8 cellular contexts compared by ENCODE assay signal in the genomic region with DNA sequence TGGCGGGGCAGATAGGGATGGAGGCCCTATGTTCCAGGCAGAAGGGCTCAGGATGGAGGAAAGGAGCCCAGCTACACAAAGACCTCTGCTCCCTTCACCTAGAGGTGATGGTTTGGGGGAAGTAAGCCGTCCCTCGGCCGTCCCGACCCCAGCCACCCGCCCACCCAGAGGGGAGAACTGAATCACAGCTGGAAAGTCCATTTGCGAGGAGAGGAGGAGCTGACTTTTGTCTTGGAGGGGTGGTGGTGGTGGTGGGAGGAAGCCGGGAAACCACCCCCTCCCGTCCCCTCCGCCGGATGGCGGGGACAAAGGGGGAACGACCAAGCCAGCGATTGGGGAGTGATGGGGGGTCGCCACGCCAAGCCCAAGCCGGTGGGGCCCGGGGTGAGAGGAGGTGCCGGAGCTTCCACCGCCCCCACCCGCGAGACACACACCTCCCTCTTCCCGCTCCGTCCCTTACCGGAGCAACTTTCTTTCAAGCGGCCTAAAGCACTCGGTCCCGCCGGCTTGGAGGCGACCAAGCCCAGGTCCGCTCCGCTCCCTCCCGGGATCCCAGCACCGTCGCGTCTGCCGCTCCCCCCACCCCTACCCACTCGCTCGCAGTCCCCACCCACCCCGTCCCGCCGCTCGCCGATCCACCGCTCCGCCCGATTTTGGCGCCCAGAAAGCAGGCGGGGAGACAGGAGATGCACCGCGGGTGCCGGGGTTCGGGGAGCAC. TPM values are rescaled to one million over a fixed set of nuclear protein-coding genes. Genes with fewer than 3 reads are reported as not detected.
DNase-seq lines count a peak whose midpoint lies in the region; ATAC-seq, FAIRE-seq and TF ChIP-seq lines count a peak whose summit lies in the region.

No MANE protein-coding gene starts in this region.

- DNase-seq in D721Med (ENCODE audit: insufficient read length, low spot score) (peak; percentile 82), epithelial cell of prostate (ENCODE audit: low read depth, low spot score) (no peak), stomach (no peak), GDM1 (lab: John Stamatoyannopoulos, UW) (no peak)
- DNase-seq in activated CD8-positive, alpha-beta memory T cell treated with anti-CD3 and anti-CD28 coated beads, Interleukin-2, amount 10 ng/mL, durations not matched to agents 7 days and 5 days: peak; percentile 61

- peak overlapping the region; percentile 98 for H3K4me3 Mint-ChIP-seq in activated CD8-positive, alpha-beta memory T cell treated with anti-CD3 and anti-CD28 coated beads, Interleukin-2, amount 10 ng/mL, durations not matched to agents 7 days and 5 days
- peak overlapping the region; percentile 92 to 95 (median 95) for H3K4me3 Mint-ChIP-seq in nephron

- no peaks in the 10 kb centered on the region for H3K9me3 ChIP-seq in stomach

- H3K27me3 Mint-ChIP-seq in activated CD8-positive, alpha-beta memory T cell treated with anti-CD3 and anti-CD28 coated beads, Interleukin-2, amount 10 ng/mL, durations not matched to agents 7 days and 5 days: no peaks in the 10 kb centered on the region
- H3K27me3 Mint-ChIP-seq in nephron (ENCODE audit: low read depth): no peaks in the 10 kb centered on the region

- TF ChIP-seq CTCF in D721Med (IDR thresholded peaks at IDR 0.05; ENCODE audit: insufficient read depth, missing control alignments) (no peak), KMS-11 (conservative IDR thresholded peaks at IDR 0.05; ENCODE audit: low read depth, low read length) (no peak), nephron (IDR thresholded peaks at IDR 0.05; ENCODE audit: unreplicated experiment in 3 of 3) (no peak), stomach (IDR thresholded peaks at IDR 0.05) (no peak)

- no peak for TF ChIP-seq EP300 in stomach (IDR thresholded peaks at IDR 0.05)

- WGBS in stomach, 5 donors: 0 to 4% (median 0%) methylated on average over 25 to 53 of the region's 53 CpGs

- H2AFZ ChIP-seq in KMS-11 (ENCODE audit: low read depth): peak overlapping the region; percentile 55

- H3K36me3 ChIP-seq in KMS-11 (ENCODE audit: insufficient read depth) (peaks cover 7% of the 10 kb centered on the region; the same call in 1 of the 2 replicates), stomach (peaks cover 0 to 6% (median 1%) of the 10 kb centered on the region in 4 donors)

- no peaks in the 10 kb centered on the region for H3K9me3 Mint-ChIP-seq in activated CD8-positive, alpha-beta memory T cell treated with anti-CD3 and anti-CD28 coated beads, Interleukin-2, amount 10 ng/mL, durations not matched to agents 7 days and 5 days (ENCODE audit: low read depth)
- H3K9me3 Mint-ChIP-seq in nephron: no peaks in the 10 kb centered on the region

- H3K27ac ChIP-seq in KMS-11: peak overlapping the region; percentile 80
- peak overlapping the region; percentile 97 for H3K27ac ChIP-seq in epithelial cell of prostate
- H3K27ac ChIP-seq in stomach: peak overlapping the region; percentile 88 to 98 (median 93)

- CTCF ChIA-PET in activated CD8-positive, alpha-beta memory T cell treated with anti-CD3 and anti-CD28 coated beads, Interleukin-2, amount 10 ng/mL, durations not matched to agents 7 days and 5 days (lab: Charles Lee): interaction anchor here (0.5 to 12.2 kb wide), 20 partner anchors 9 to 273 kb away, joined by 3 to 119 read pairs (median 4); a partner anchor contains a TSS

- peak overlapping the region; percentile 92 for H3K27ac Mint-ChIP-seq in activated CD8-positive, alpha-beta memory T cell treated with anti-CD3 and anti-CD28 coated beads, Interleukin-2, amount 10 ng/mL, durations not matched to agents 7 days and 5 days
- H3K27ac Mint-ChIP-seq in nephron: peak overlapping the region; percentile 95 to 97 (median 96)

- H3K36me3 Mint-ChIP-seq in activated CD8-positive, alpha-beta memory T cell treated with anti-CD3 and anti-CD28 coated beads, Interleukin-2, amount 10 ng/mL, durations not matched to agents 7 days and 5 days: peaks cover 24% of the 10 kb centered on the region
- H3K36me3 Mint-ChIP-seq in nephron (ENCODE audit: low read depth): no peaks in the 10 kb centered on the region

- peak overlapping the region; percentile 83 for H3K9ac ChIP-seq in KMS-11

- peaks cover 98% of the 10 kb centered on the region for H3K79me2 ChIP-seq in KMS-11 (ENCODE audit: insufficient read depth, low read depth)

- peaks cover 32% of the 10 kb centered on the region for H4K20me1 ChIP-seq in KMS-11 (ENCODE audit: insufficient read depth)

- no peak for FAIRE-seq in D721Med (lab: Jason Lieb, UNC)

- peaks cover 69% of the 10 kb centered on the region for H3K4me1 ChIP-seq in KMS-11 (ENCODE audit: low read depth, poor library complexity, severe bottlenecking)
- peaks cover 78 to 91% (median 86%) of the 10 kb centered on the region in 4 donors for H3K4me1 ChIP-seq in stomach

- H3K4me2 ChIP-seq in KMS-11: peak overlapping the region; percentile 95

- ATAC-seq in activated CD8-positive, alpha-beta memory T cell treated with anti-CD3 and anti-CD28 coated beads, Interleukin-2, amount 10 ng/mL, durations not matched to agents 7 days and 5 days: peak; percentile 24
- ATAC-seq in HG02588 (IDR thresholded peaks at IDR 0.05; ENCODE audit: unreplicated experiment): no peak

- peaks cover 66% of the 10 kb centered on the region for H3K4me1 Mint-ChIP-seq in activated CD8-positive, alpha-beta memory T cell treated with anti-CD3 and anti-CD28 coated beads, Interleukin-2, amount 10 ng/mL, durations not matched to agents 7 days and 5 days
- peaks cover 75% of the 10 kb centered on the region for H3K4me1 Mint-ChIP-seq in nephron

- H3K27me3 ChIP-seq in KMS-11 (ENCODE audit: insufficient read depth, low read depth) (no peaks in the 10 kb centered on the region), stomach (no peaks in the 10 kb centered on the region)

- H3K4me3 ChIP-seq in KMS-11 (IDR thresholded peaks at IDR 0.05; ENCODE audit: insufficient read depth, low read depth, low read length) (peak overlapping the region; percentile 99), stomach (peak overlapping the region; percentile 68 to 90 (median 72))

- intact Hi-C loops in stomach (cut with DNase I; ENCODE audit: low total_unique reads): no loop called here

- TF ChIP-seq POLR2A in stomach (IDR thresholded peaks at IDR 0.05): no peak

RNA-seq across cellular contexts. Expression of a gene that starts 0.6 kb away (rescaled TPM):
- total RNA-seq in activated CD8-positive, alpha-beta memory T cell treated with anti-CD3 and anti-CD28 coated beads, Interleukin-2, amount 10 ng/mL, durations not matched to agents 7 days and 5 days: 100 to 1,000 TPM; 159 to 161 TPM
- 100 to 1,000 TPM in 3 of 5 donors, 10 to 100 TPM in 2; 34.8 to 376 (median 180) TPM for total RNA-seq in stomach
- polyA plus RNA-seq in stomach: 10 to 100 TPM; 20.4 to 27.6 (median 24.7) TPM

RNA-seq across cellular contexts. Expression of a gene that starts 36.3 kb away (rescaled TPM):
- not detected for total RNA-seq in activated CD8-positive, alpha-beta memory T cell treated with anti-CD3 and anti-CD28 coated beads, Interleukin-2, amount 10 ng/mL, durations not matched to agents 7 days and 5 days
- total RNA-seq in stomach: 10 to 100 TPM in 1 of 5 donors, not detected in 4; 50.4 TPM
- not detected for polyA plus RNA-seq in stomach

RNA-seq across cellular contexts. Expression of a gene that starts 43.0 kb away (rescaled TPM):
- 100 to 1,000 TPM; 185 to 200 TPM for total RNA-seq in activated CD8-positive, alpha-beta memory T cell treated with anti-CD3 and anti-CD28 coated beads, Interleukin-2, amount 10 ng/mL, durations not matched to agents 7 days and 5 days
- total RNA-seq in stomach: 100 to 1,000 TPM in 4 of 5 donors, 10 to 100 TPM in 1; 67.1 to 354 (median 216) TPM
- polyA plus RNA-seq in stomach: 100 to 1,000 TPM; 223 to 309 (median 242) TPM

RNA-seq across cellular contexts. Expression of a gene that starts 43.6 kb away (rescaled TPM):
- 10 to 100 TPM; 80.2 to 99.4 TPM for total RNA-seq in activated CD8-positive, alpha-beta memory T cell treated with anti-CD3 and anti-CD28 coated beads, Interleukin-2, amount 10 ng/mL, durations not matched to agents 7 days and 5 days
- total RNA-seq in stomach: 100 to 1,000 TPM in 2 of 5 donors, 10 to 100 TPM in 3; 49.2 to 126 (median 78.4) TPM
- 10 to 100 TPM in 1 of 3 donors, 1 to 10 TPM in 2; 4.9 to 26.1 (median 9.3) TPM for polyA plus RNA-seq in stomach

Comparison
In these comparisons a context has a peak if more than half of its experiments do, and no peak if none do; other contexts are left out.
1. DNase-seq: peak in D721Med (single experiment) and activated CD8-positive, alpha-beta memory T cell treated with anti-CD3 and anti-CD28 coated beads, Interleukin-2, amount 10 ng/mL, durations not matched to agents 7 days and 5 days (single experiment); none in epithelial cell of prostate (single experiment), stomach (single experiment) and GDM1 (single experiment).
2. Peak in every context shown above with its lines, with median percentiles within 50 percentile points of each other: H3K27ac ChIP-seq.